35 cellular contexts compared by ENCODE assay signal in genomic region chr2:177153805-177154204, GRCh38.
"Had no signal": no experiment of that assay in that cellular context is flagged by ENCODE, and none has a peak within 500 bp of the region (broad histone marks: within the 10 kb centered on the region; RNA-seq: fewer than 3 reads in every experiment).

No MANE protein-coding gene starts in this region.

- H3K9me3 Mint-ChIP-seq: activated CD4-positive, alpha-beta memory T cell treated with anti-CD3 and anti-CD28 coated beads, Interleukin-2, amount 10 ng/mL, durations not matched to agents 7 days and 5 days; activated CD4-positive, alpha-beta T cell treated with anti-CD3 and anti-CD28 coated beads, Interleukin-2, amount 10 ng/mL, durations not matched to agents 7 days and 5 days; activated naive CD4-positive, alpha-beta T cell treated with anti-CD3 and anti-CD28 coated beads, Interleukin-2, amount 10 ng/mL, durations not matched to agents 7 days and 5 days; activated T-cell treated with anti-CD3 and anti-CD28 coated beads, Interleukin-2, amount 50 U/mL, for 24 hours; activated T-cell treated with anti-CD3 and anti-CD28 coated beads, Interleukin-2, amount 50 U/mL, for 72 hours; central memory CD8-positive, alpha-beta T cell; dendritic cell treated with granulocyte-macrophage colony-stimulating factor and Interleukin-4, amounts not matched to agents 40 ng/mL and 50 ng/mL, for 4 days; endodermal cell; T-helper 2 cell treated with Interferon-gamma antibody and Interleukin-4, amounts not matched to agents 5 μg/mL and 100 μg/mL, for 36 hours; WTC11 had no signal

- H3K36me3 Mint-ChIP-seq: activated naive CD4-positive, alpha-beta T cell treated with anti-CD3 and anti-CD28 coated beads, Interleukin-2, amount 10 ng/mL, durations not matched to agents 7 days and 5 days; activated naive CD8-positive, alpha-beta T cell; WTC11 had no signal

- H3K9me3 ChIP-seq: esophagus squamous epithelium, gastroesophageal sphincter, heart right ventricle had no signal

- H3K79me2 ChIP-seq: hepatocyte had no signal

- H3K4me3 ChIP-seq: coronary artery, dorsolateral prefrontal cortex, esophagus squamous epithelium, gastroesophageal sphincter, heart right ventricle, hepatocyte had no signal

- H3K27ac ChIP-seq: brain microvascular endothelial cell, coronary artery, dorsolateral prefrontal cortex, epithelial cell of prostate, esophagus squamous epithelium, gastroesophageal sphincter, heart right ventricle, hepatocyte, VCaP had no signal

- H3K4me2 ChIP-seq: hepatocyte had no signal

- H3K27ac Mint-ChIP-seq: activated CD4-positive, alpha-beta memory T cell treated with anti-CD3 and anti-CD28 coated beads, Interleukin-2, amount 10 ng/mL, durations not matched to agents 7 days and 5 days; activated CD4-positive, alpha-beta T cell treated with anti-CD3 and anti-CD28 coated beads, Interleukin-2, amount 10 ng/mL, durations not matched to agents 7 days and 5 days; activated naive CD4-positive, alpha-beta T cell treated with anti-CD3 and anti-CD28 coated beads, Interleukin-2, amount 10 ng/mL, durations not matched to agents 7 days and 5 days; activated naive CD8-positive, alpha-beta T cell; activated T-cell treated with anti-CD3 and anti-CD28 coated beads, Interleukin-2, amount 50 U/mL, for 24 hours; activated T-cell treated with anti-CD3 and anti-CD28 coated beads, Interleukin-2, amount 50 U/mL, for 72 hours; dendritic cell treated with granulocyte-macrophage colony-stimulating factor and Interleukin-4, amounts not matched to agents 40 ng/mL and 50 ng/mL, for 4 days; endodermal cell; T-helper 17 cell; T-helper 2 cell treated with Interferon-gamma antibody and Interleukin-4, amounts not matched to agents 5 μg/mL and 100 μg/mL, for 36 hours; WTC11 had no signal

- H2AFZ ChIP-seq: hepatocyte had no signal

- FAIRE-seq: astrocyte, bronchial epithelial cell had no signal

- H3K36me3 ChIP-seq: brain microvascular endothelial cell, esophagus squamous epithelium, gastroesophageal sphincter, heart right ventricle had no signal

- H3K4me3 Mint-ChIP-seq: activated CD4-positive, alpha-beta memory T cell treated with anti-CD3 and anti-CD28 coated beads, Interleukin-2, amount 10 ng/mL, durations not matched to agents 7 days and 5 days; activated CD4-positive, alpha-beta T cell treated with anti-CD3 and anti-CD28 coated beads, Interleukin-2, amount 10 ng/mL, durations not matched to agents 7 days and 5 days; activated naive CD4-positive, alpha-beta T cell treated with anti-CD3 and anti-CD28 coated beads, Interleukin-2, amount 10 ng/mL, durations not matched to agents 7 days and 5 days; activated naive CD8-positive, alpha-beta T cell; activated T-cell treated with anti-CD3 and anti-CD28 coated beads, Interleukin-2, amount 50 U/mL, for 24 hours; activated T-cell treated with anti-CD3 and anti-CD28 coated beads, Interleukin-2, amount 50 U/mL, for 72 hours; central memory CD8-positive, alpha-beta T cell; dendritic cell treated with granulocyte-macrophage colony-stimulating factor and Interleukin-4, amounts not matched to agents 40 ng/mL and 50 ng/mL, for 4 days; endodermal cell; T-helper 17 cell; T-helper 2 cell treated with Interferon-gamma antibody and Interleukin-4, amounts not matched to agents 5 μg/mL and 100 μg/mL, for 36 hours; WTC11 had no signal

- H3K4me1 Mint-ChIP-seq: endodermal cell had no signal

- ATAC-seq: activated T-cell treated with anti-CD3 and anti-CD28 coated beads, Interleukin-2, amount 50 U/mL, for 72 hours; gastroesophageal sphincter; heart right ventricle; T-helper 17 cell; WTC11 had no signal

- DNase-seq: activated CD4-positive, alpha-beta memory T cell treated with anti-CD3 and anti-CD28 coated beads, Interleukin-2, amount 10 ng/mL, durations not matched to agents 7 days and 5 days; activated CD4-positive, alpha-beta T cell treated with anti-CD3 and anti-CD28 coated beads for 1 hour; activated CD4-positive, alpha-beta T cell treated with anti-CD3 and anti-CD28 coated beads for 4 hours; activated CD4-positive, alpha-beta T cell treated with anti-CD3 and anti-CD28 coated beads, Interleukin-2, amount 10 ng/mL, durations not matched to agents 7 days and 5 days; activated CD4-positive, alpha-beta T cell treated with anti-CD3 and anti-CD28 coated beads, Interleukin-2, amount 50 U/mL, for 4 hours; activated CD8-positive, alpha-beta memory T cell treated with anti-CD3 and anti-CD28 coated beads, Interleukin-2, amount 50 U/mL, for 48 hours; activated gamma-delta T cell; activated naive CD4-positive, alpha-beta T cell; activated naive CD4-positive, alpha-beta T cell treated with anti-CD3 and anti-CD28 coated beads, Interleukin-2, amount 10 ng/mL, durations not matched to agents 7 days and 5 days; activated T-cell treated with anti-CD3 and anti-CD28 coated beads for 4 hours; activated T-cell treated with anti-CD3 and anti-CD28 coated beads, Interleukin-2, amount 50 U/mL, for 24 hours; activated T-cell treated with anti-CD3 and anti-CD28 coated beads, Interleukin-2, amount 50 U/mL, for 72 hours; amniotic stem cell; anterior cingulate cortex; brain microvascular endothelial cell; dorsolateral prefrontal cortex; effector memory CD4-positive, alpha-beta T cell; endodermal cell; esophagus squamous epithelium; foreskin melanocyte; heart right ventricle; T-helper 17 cell; T1000 had no signal
